ENCODE assay signal across 11 cellular contexts in the genomic region with DNA sequence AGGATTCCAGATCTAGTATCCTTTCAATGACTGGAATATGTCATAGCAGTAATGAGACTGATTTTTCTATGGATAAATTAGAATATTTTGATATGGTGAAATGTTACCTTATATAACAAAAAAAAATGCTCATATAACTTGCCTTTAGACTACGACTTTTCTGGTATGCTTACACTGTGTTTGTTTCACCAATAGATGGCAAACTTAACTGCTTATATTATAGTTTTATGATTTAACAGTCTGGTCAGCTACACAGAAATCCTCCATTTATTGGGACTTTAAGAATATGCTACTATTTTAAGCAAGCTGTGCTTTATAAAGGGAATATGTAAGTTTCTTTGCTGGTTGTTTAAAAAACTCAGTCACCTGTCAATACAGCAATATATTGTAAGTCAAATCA.
DNase-seq lines count a peak whose midpoint lies in the region; ATAC-seq and TF ChIP-seq lines count a peak whose summit lies in the region.
"Had no signal": no experiment of that assay in that cellular context is flagged by ENCODE, and none has a peak within 500 bp of the region (broad histone marks: within the 10 kb centered on the region; RNA-seq: fewer than 3 reads in every experiment).

No MANE protein-coding gene starts in this region.

- no peaks in the 10 kb centered on the region for H3K79me2 ChIP-seq in Loucy (ENCODE audit: insufficient read depth, low read length)

- H3K4me2 ChIP-seq in Loucy (ENCODE audit: low read depth, low read length, poor library complexity, severe bottlenecking) = no peak overlapping the region

- no peaks in the 10 kb centered on the region for H4K20me1 ChIP-seq in Loucy (ENCODE audit: insufficient read depth, low read length, poor library complexity, severe bottlenecking)

- peaks cover 13% of the 10 kb centered on the region for H3K4me1 Mint-ChIP-seq in nephron
- H3K4me1 Mint-ChIP-seq in activated T-helper 1 cell treated with anti-CD3 and anti-CD28 coated beads, Interleukin-12 subunit alpha, Interleukin-12 subunit beta, Interleukin-2, Interleukin-4 antibody, amounts not matched to agents 30 ng/mL and 10 ng/mL and 1 ng/mL, durations not matched to agents 14 hours and 24 hours and 36 hours (ENCODE audit: low read depth) = no peaks in the 10 kb centered on the region

- TF ChIP-seq CTCF in Loucy (conservative IDR thresholded peaks at IDR 0.05; ENCODE audit: low read length) (peak; percentile 21; the same call in 1 of the 2 replicates), choroid plexus epithelial cell (conservative IDR thresholded peaks at IDR 0.05; ENCODE audit: low read depth, low read length) (peak; percentile 58), nephron (IDR thresholded peaks at IDR 0.05; ENCODE audit: unreplicated experiment in 3 of 3) (peak; percentile 31 to 48 (median 38))

- H3K4me1 ChIP-seq in Loucy (ENCODE audit: insufficient read depth, low read length, poor library complexity, severe bottlenecking) = no peaks in the 10 kb centered on the region

- intact Hi-C loops in activated T-helper 1 cell treated with anti-CD3 and anti-CD28 coated beads, Interleukin-12 subunit alpha, Interleukin-12 subunit beta, Interleukin-2, Interleukin-4 antibody, amounts not matched to agents 30 ng/mL and 10 ng/mL and 1 ng/mL, durations not matched to agents 14 hours and 24 hours and 36 hours (cut with micrococcal nuclease) = no loop called here

- no peaks in the 10 kb centered on the region for H3K9me2 ChIP-seq in Loucy (replicated peaks; ENCODE audit: low read depth, low read length)

- no peaks in the 10 kb centered on the region for H3K36me3 ChIP-seq in Loucy (ENCODE audit: insufficient read depth, low read length)

- H3K27me3 ChIP-seq in Loucy (ENCODE audit: insufficient read depth, low read length, poor library complexity, severe bottlenecking) = no peaks in the 10 kb centered on the region

- H3F3A ChIP-seq in Loucy (ENCODE audit: low read depth) = no peaks in the 10 kb centered on the region

- no peak for ATAC-seq in HG03139 (IDR thresholded peaks at IDR 0.05; ENCODE audit: unreplicated experiment)

- H3K4me3 ChIP-seq in Loucy (ENCODE audit: low read length, poor library complexity, severe bottlenecking) = no peak overlapping the region
- no peak overlapping the region for H3K4me3 ChIP-seq in choroid plexus epithelial cell (ENCODE audit: low read depth, low read length)

- H3K4me3 Mint-ChIP-seq in nephron = no peak overlapping the region
- no peak overlapping the region for H3K4me3 Mint-ChIP-seq in activated T-helper 1 cell treated with anti-CD3 and anti-CD28 coated beads, Interleukin-12 subunit alpha, Interleukin-12 subunit beta, Interleukin-2, Interleukin-4 antibody, amounts not matched to agents 30 ng/mL and 10 ng/mL and 1 ng/mL, durations not matched to agents 14 hours and 24 hours and 36 hours

- H3K9me3 Mint-ChIP-seq in nephron = no peaks in the 10 kb centered on the region
- no peaks in the 10 kb centered on the region for H3K9me3 Mint-ChIP-seq in activated T-helper 1 cell treated with anti-CD3 and anti-CD28 coated beads, Interleukin-12 subunit alpha, Interleukin-12 subunit beta, Interleukin-2, Interleukin-4 antibody, amounts not matched to agents 30 ng/mL and 10 ng/mL and 1 ng/mL, durations not matched to agents 14 hours and 24 hours and 36 hours

- DNase-seq in AG20443 (ENCODE audit: low spot score) (peak; percentile 38), choroid plexus epithelial cell (ENCODE audit: low read depth) (peak; percentile 80), GF-D8 (lab: John Stamatoyannopoulos, UW) (no peak), C1 segment of cervical spinal cord (lab: John Stamatoyannopoulos, UW) (no peak)
- no peak for DNase-seq in activated T-helper 1 cell treated with anti-CD3 and anti-CD28 coated beads, Interleukin-12 subunit alpha, Interleukin-12 subunit beta, Interleukin-2, Interleukin-4 antibody, amounts not matched to agents 30 ng/mL and 10 ng/mL and 1 ng/mL, durations not matched to agents 14 hours and 24 hours and 36 hours (ENCODE audit: low spot score)
- DNase-seq: mesendoderm; stimulated activated CD4-positive, alpha-beta T cell treated with anti-CD3 and anti-CD28 coated beads, Interleukin-15, amount 100 ng/mL, for 24 hours; stimulated activated naive CD4-positive, alpha-beta T cell treated with Interleukin-2 at 50 U/mL for 16 hours had no signal

- no peaks in the 10 kb centered on the region for H3K36me3 Mint-ChIP-seq in nephron (ENCODE audit: low read depth)
- no peaks in the 10 kb centered on the region for H3K36me3 Mint-ChIP-seq in activated T-helper 1 cell treated with anti-CD3 and anti-CD28 coated beads, Interleukin-12 subunit alpha, Interleukin-12 subunit beta, Interleukin-2, Interleukin-4 antibody, amounts not matched to agents 30 ng/mL and 10 ng/mL and 1 ng/mL, durations not matched to agents 14 hours and 24 hours and 36 hours (ENCODE audit: low read depth)

- H2AFZ ChIP-seq in Loucy (ENCODE audit: low read length) = no peak overlapping the region

- no peaks in the 10 kb centered on the region for H3K27me3 Mint-ChIP-seq in nephron (ENCODE audit: low read depth)
- H3K27me3 Mint-ChIP-seq in activated T-helper 1 cell treated with anti-CD3 and anti-CD28 coated beads, Interleukin-12 subunit alpha, Interleukin-12 subunit beta, Interleukin-2, Interleukin-4 antibody, amounts not matched to agents 30 ng/mL and 10 ng/mL and 1 ng/mL, durations not matched to agents 14 hours and 24 hours and 36 hours (ENCODE audit: insufficient read depth) = no peaks in the 10 kb centered on the region

- H3K9ac ChIP-seq in Loucy (ENCODE audit: low read depth, low read length, poor library complexity, severe bottlenecking) = no peak overlapping the region

- no peaks in the 10 kb centered on the region for H3K9me3 ChIP-seq in Loucy (ENCODE audit: insufficient read depth, low read depth, low read length)

- no peak overlapping the region for H3K27ac Mint-ChIP-seq in nephron
- no peak overlapping the region for H3K27ac Mint-ChIP-seq in activated T-helper 1 cell treated with anti-CD3 and anti-CD28 coated beads, Interleukin-12 subunit alpha, Interleukin-12 subunit beta, Interleukin-2, Interleukin-4 antibody, amounts not matched to agents 30 ng/mL and 10 ng/mL and 1 ng/mL, durations not matched to agents 14 hours and 24 hours and 36 hours

Comparison
In these comparisons a context has a peak if more than half of its experiments do, and no peak if none do; other contexts are left out.
1. DNase-seq: peak in AG20443 (single experiment) and choroid plexus epithelial cell (single experiment); none in GF-D8 (single experiment), activated T-helper 1 cell treated with anti-CD3 and anti-CD28 coated beads, Interleukin-12 subunit alpha, Interleukin-12 subunit beta, Interleukin-2, Interleukin-4 antibody, amounts not matched to agents 30 ng/mL and 10 ng/mL and 1 ng/mL, durations not matched to agents 14 hours and 24 hours and 36 hours (single experiment) and C1 segment of cervical spinal cord (0 of 14).
2. Peak in every context shown above with its lines, with median percentiles within 50 percentile points of each other: CTCF ChIP-seq.